ENCODE assay signal across 22 cellular contexts in the genomic region with DNA sequence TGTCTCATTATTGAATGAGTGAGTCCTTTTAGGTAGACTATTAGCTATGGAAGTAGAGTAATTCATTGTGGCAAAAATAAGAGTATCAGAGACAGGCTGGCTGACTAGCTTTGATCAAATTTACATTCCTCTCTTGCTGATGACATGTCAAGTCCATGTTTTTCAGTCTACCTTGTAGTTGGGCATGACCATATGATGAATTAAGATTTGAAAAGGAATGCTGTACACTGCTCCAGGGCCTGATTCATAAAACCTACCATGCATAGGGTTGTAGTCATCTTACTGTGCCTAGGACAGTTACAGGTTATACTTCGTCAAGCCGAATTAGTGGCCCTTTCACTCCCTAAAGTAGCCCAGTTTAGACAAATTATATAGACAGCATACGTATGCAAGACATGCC.
"Had no signal": no experiment of that assay in that cellular context is flagged by ENCODE, and none has a peak within 500 bp of the region (broad histone marks: within the 10 kb centered on the region; RNA-seq: fewer than 3 reads in every experiment).

No MANE protein-coding gene starts in this region.

- H3K4me1 Mint-ChIP-seq: IgD-negative memory B cell had no signal

- H3K9ac ChIP-seq: KMS-11 had no signal

- H3K27ac Mint-ChIP-seq: IgD-negative memory B cell had no signal

- H3K36me3 Mint-ChIP-seq: IgD-negative memory B cell had no signal

- ATAC-seq: K562, SK-N-SH treated with all-trans-retinoic acid at 6 μM for 48 hours had no signal

- DNase-seq: Kasumi-1, MV-4-11, NCI-H1048, NCI-H1105, NCI-H1417, NCI-H1436 treated with DMSO at 0.1 percent for 48 hours, NCI-H1694, NCI-H187 treated with DMSO at 0.1 percent for 48 hours, NCI-H2029 treated with DMSO at 0.1 percent for 48 hours, NCI-H2171 treated with DMSO at 0.1 percent for 48 hours, NCI-H345, NCI-H446 treated with DMSO at 0.1 percent for 48 hours, NCI-H510A treated with DMSO at 0.1 percent for 48 hours, NCI-H526, Right ventricle myocardium superior, RPMI8226, SIG-M5 had no signal

- H3K27me3 Mint-ChIP-seq: IgD-negative memory B cell had no signal

- H3K27ac ChIP-seq: HL-60, KMS-11 had no signal

- H3K4me3 Mint-ChIP-seq: IgD-negative memory B cell had no signal

- H3K4me3 ChIP-seq: K562 had no signal

- H3K4me2 ChIP-seq: KMS-11 had no signal
